Comparison of ENCODE assay signal across 1 cellular context in the genomic region with DNA sequence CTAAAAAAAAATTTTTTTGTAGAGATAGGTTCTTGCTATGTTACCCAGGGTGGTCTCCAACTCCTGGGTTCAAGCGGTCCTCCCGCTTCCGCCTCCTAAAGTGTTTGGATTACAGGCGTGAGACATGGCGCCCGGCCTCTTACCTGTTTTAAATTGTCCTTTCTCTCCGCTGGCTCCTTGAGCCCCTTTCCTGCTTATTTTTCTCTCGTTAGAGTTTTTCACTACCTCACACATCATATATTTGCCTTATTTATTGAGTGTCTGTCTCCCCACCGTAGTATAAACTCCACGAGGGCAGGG.
TF ChIP-seq lines count a peak whose summit lies in the region.

No MANE protein-coding gene starts in this region.

TF ChIP-seq in HCT116, 20 proteins besides CTCF, POLR2A, EP300 and RAD21 (continued from another document):
- TF ChIP-seq SRF (IDR thresholded peaks at IDR 0.05; ENCODE audit: low read depth) (no peak), SIN3A (IDR thresholded peaks at IDR 0.05; ENCODE audit: low read depth) (no peak), SP1 (IDR thresholded peaks at IDR 0.05; ENCODE audit: low read depth) (no peak), ZFX (IDR thresholded peaks at IDR 0.05) (no peak), REST (IDR thresholded peaks at IDR 0.05; ENCODE audit: low read depth) (no peak), FOSL1 (IDR thresholded peaks at IDR 0.05; ENCODE audit: low read depth) (no peak), YY1 (IDR thresholded peaks at IDR 0.05; ENCODE audit: extremely low read depth, insufficient replicate concordance, low read depth, low read length) (no peak)
